ENCODE assay signal across 8 cellular contexts in genomic region chr9:14271078-14271673, GRCh38. TPM values are rescaled to one million over a fixed set of nuclear protein-coding genes. Genes with fewer than 3 reads are reported as not detected.
DNase-seq lines count a peak whose midpoint lies in the region; ATAC-seq and TF ChIP-seq lines count a peak whose summit lies in the region.

No MANE protein-coding gene starts in this region.

- TF ChIP-seq POLR2A in sigmoid colon (IDR thresholded peaks at IDR 0.05) (no peak), spleen (IDR thresholded peaks at IDR 0.05) (no peak)

- in situ Hi-C loops in SK-MEL-5 (cut with HindIII; ENCODE audit: low pct_unique_long_range_greater_than_20kb, low sequenced_read_pairs) = no loop called here

- no peaks in the 10 kb centered on the region for H3K9me3 Mint-ChIP-seq in activated CD8-positive, alpha-beta T cell treated with anti-CD3 and anti-CD28 coated beads for 36 hours
- peaks cover 0 to 4% (median 0%) of the 10 kb centered on the region in 5 donors for H3K9me3 Mint-ChIP-seq in CD8-positive, alpha-beta memory T cell
- H3K9me3 Mint-ChIP-seq in stimulated activated naive B cell treated with anti-CD40 and anti-IgM and Interleukin-4, amounts not matched to agents 10 μg/mL and 1 μg/mL and 100 μg/mL, for 72 hours = peaks cover 5 to 10% of the 10 kb centered on the region in 2 donors

- peaks cover 12% of the 10 kb centered on the region for H3K27me3 Mint-ChIP-seq in activated CD8-positive, alpha-beta T cell treated with anti-CD3 and anti-CD28 coated beads for 36 hours
- H3K27me3 Mint-ChIP-seq in CD8-positive, alpha-beta memory T cell = peaks cover 11 to 27% of the 10 kb centered on the region in 2 donors
- peaks cover 4 to 27% of the 10 kb centered on the region in 2 donors for H3K27me3 Mint-ChIP-seq in stimulated activated naive B cell treated with anti-CD40 and anti-IgM and Interleukin-4, amounts not matched to agents 10 μg/mL and 1 μg/mL and 100 μg/mL, for 72 hours

- H3K4me1 Mint-ChIP-seq in activated CD8-positive, alpha-beta T cell treated with anti-CD3 and anti-CD28 coated beads for 36 hours (ENCODE audit: low read depth) = no peaks in the 10 kb centered on the region
- peaks cover 3 to 11% (median 5%) of the 10 kb centered on the region in 3 donors for H3K4me1 Mint-ChIP-seq in CD8-positive, alpha-beta memory T cell
- no peaks in the 10 kb centered on the region for H3K4me1 Mint-ChIP-seq in stimulated activated naive B cell treated with anti-CD40 and anti-IgM and Interleukin-4, amounts not matched to agents 10 μg/mL and 1 μg/mL and 100 μg/mL, for 72 hours

- H3K4me1 ChIP-seq in heart right ventricle = peaks cover 22 to 77% (median 69%) of the 10 kb centered on the region in 9 donors
- peaks cover 0 to 70% (median 60%) of the 10 kb centered on the region in 4 donors for H3K4me1 ChIP-seq in sigmoid colon
- H3K4me1 ChIP-seq in spleen = peaks cover 0 to 27% (median 6%) of the 10 kb centered on the region in 6 donors
- H3K4me1 ChIP-seq in CD8-positive, alpha-beta memory T cell (ENCODE audit: insufficient read depth, low read length) = no peaks in the 10 kb centered on the region

- TF ChIP-seq CTCF in LNCaP clone FGC (IDR thresholded peaks at IDR 0.05; ENCODE audit: control insufficient read depth, extremely low read depth, insufficient read depth) (no peak), heart right ventricle (IDR thresholded peaks at IDR 0.05) (no peak), sigmoid colon (IDR thresholded peaks at IDR 0.05) (no peak), spleen (IDR thresholded peaks at IDR 0.05 in 8 of 11, conservative IDR thresholded peaks at IDR 0.05 in 3 of 11) (no peak)
- TF ChIP-seq CTCF in activated CD8-positive, alpha-beta T cell treated with anti-CD3 and anti-CD28 coated beads for 36 hours (IDR thresholded peaks at IDR 0.05) = no peak

- peak; percentile 62 to 84 (median 70) for ATAC-seq in heart right ventricle
- no peak for ATAC-seq in activated CD8-positive, alpha-beta T cell treated with anti-CD3 and anti-CD28 coated beads for 36 hours
- ATAC-seq in stimulated activated naive B cell treated with anti-CD40 and anti-IgM and Interleukin-4, amounts not matched to agents 10 μg/mL and 1 μg/mL and 100 μg/mL, for 72 hours (replicated peaks) = no peak

- WGBS in heart right ventricle, 2 donors = 8 to 14% methylated on average over 7 of the region's 7 CpGs
- 43 to 49% methylated on average over 7 of the region's 7 CpGs for WGBS in sigmoid colon, 2 donors
- WGBS in spleen, 5 donors = 48 to 54% (median 49%) methylated on average over 7 of the region's 7 CpGs

- H3K4me3 Mint-ChIP-seq in activated CD8-positive, alpha-beta T cell treated with anti-CD3 and anti-CD28 coated beads for 36 hours = no peak overlapping the region
- H3K4me3 Mint-ChIP-seq in CD8-positive, alpha-beta memory T cell = no peak overlapping the region
- no peak overlapping the region for H3K4me3 Mint-ChIP-seq in stimulated activated naive B cell treated with anti-CD40 and anti-IgM and Interleukin-4, amounts not matched to agents 10 μg/mL and 1 μg/mL and 100 μg/mL, for 72 hours

- intact Hi-C loops in heart right ventricle (cut with DNase I) (loop anchor here in 4 of 10 donors (5.0 kb wide), 3 partner anchors 36 to 81 kb away; partner anchors contain the start of gene NFIB (in 2 of the 4)), sigmoid colon (cut with DNase I) (loop anchor here (5.0 kb wide), 2 partner anchors 41 to 64 kb away; partner anchors contain the start of gene NFIB), spleen (cut with DNase I; ENCODE audit: low total_unique reads) (no loop called here)
- intact Hi-C loops in activated CD8-positive, alpha-beta T cell treated with anti-CD3 and anti-CD28 coated beads for 36 hours (cut with micrococcal nuclease) = no loop called here

- POLR2A ChIA-PET in activated CD8-positive, alpha-beta T cell treated with anti-CD3 and anti-CD28 coated beads for 36 hours (lab: Charles Lee) = no interaction called here
- POLR2A ChIA-PET in CD8-positive, alpha-beta memory T cell (lab: Charles Lee) = no interaction called here

- no peaks in the 10 kb centered on the region for H3K9me3 ChIP-seq in heart right ventricle
- no peaks in the 10 kb centered on the region for H3K9me3 ChIP-seq in sigmoid colon
- H3K9me3 ChIP-seq in spleen = no peaks in the 10 kb centered on the region
- H3K9me3 ChIP-seq in CD8-positive, alpha-beta memory T cell (ENCODE audit: low read length) = no peaks in the 10 kb centered on the region

- no peaks in the 10 kb centered on the region for H3K27me3 ChIP-seq in heart right ventricle
- H3K27me3 ChIP-seq in sigmoid colon = no peaks in the 10 kb centered on the region
- H3K27me3 ChIP-seq in spleen (replicated peaks in 1 of 7) = peaks cover 0 to 9% (median 0%) of the 10 kb centered on the region in 7 donors
- H3K27me3 ChIP-seq in CD8-positive, alpha-beta memory T cell (ENCODE audit: insufficient read depth, low read length, poor library complexity, severe bottlenecking) = peaks cover 3% of the 10 kb centered on the region

- H3K36me3 ChIP-seq in heart right ventricle (peaks cover 0 to 9% (median 0%) of the 10 kb centered on the region in 9 donors), sigmoid colon (no peaks in the 10 kb centered on the region), spleen (no peaks in the 10 kb centered on the region)
- H3K36me3 ChIP-seq in CD8-positive, alpha-beta memory T cell (ENCODE audit: insufficient read depth, low read length) = no peaks in the 10 kb centered on the region

- CTCF ChIA-PET in activated CD8-positive, alpha-beta T cell treated with anti-CD3 and anti-CD28 coated beads for 36 hours (lab: Charles Lee) = no interaction called here
- CTCF ChIA-PET in CD8-positive, alpha-beta memory T cell (lab: Charles Lee) = no interaction called here

- DNase-seq in LNCaP clone FGC (ENCODE audit: low read depth) = peak; percentile 34
- peak; percentile 43 for DNase-seq in SK-MEL-5 (ENCODE audit: low read depth, low spot score)
- peak; percentile 71 to 87 for DNase-seq in heart right ventricle
- DNase-seq in sigmoid colon = peak; percentile 85
- DNase-seq in activated CD8-positive, alpha-beta T cell treated with anti-CD3 and anti-CD28 coated beads for 36 hours = no peak
- DNase-seq in spleen = no peak
- no peak for DNase-seq in CD8-positive, alpha-beta memory T cell
- no peak for DNase-seq in stimulated activated naive B cell treated with anti-CD40 and anti-IgM and Interleukin-4, amounts not matched to agents 10 μg/mL and 1 μg/mL and 100 μg/mL, for 72 hours

- H3K27ac Mint-ChIP-seq in activated CD8-positive, alpha-beta T cell treated with anti-CD3 and anti-CD28 coated beads for 36 hours = no peak overlapping the region
- H3K27ac Mint-ChIP-seq in CD8-positive, alpha-beta memory T cell = no peak overlapping the region
- no peak overlapping the region for H3K27ac Mint-ChIP-seq in stimulated activated naive B cell treated with anti-CD40 and anti-IgM and Interleukin-4, amounts not matched to agents 10 μg/mL and 1 μg/mL and 100 μg/mL, for 72 hours

- TF ChIP-seq EP300 in sigmoid colon (IDR thresholded peaks at IDR 0.05) = no peak

- no peaks in the 10 kb centered on the region for H3K36me3 Mint-ChIP-seq in activated CD8-positive, alpha-beta T cell treated with anti-CD3 and anti-CD28 coated beads for 36 hours (ENCODE audit: low read depth)
- no peaks in the 10 kb centered on the region for H3K36me3 Mint-ChIP-seq in CD8-positive, alpha-beta memory T cell
- H3K36me3 Mint-ChIP-seq in stimulated activated naive B cell treated with anti-CD40 and anti-IgM and Interleukin-4, amounts not matched to agents 10 μg/mL and 1 μg/mL and 100 μg/mL, for 72 hours = no peaks in the 10 kb centered on the region

- no peak overlapping the region for H3K4me3 ChIP-seq in LNCaP clone FGC (ENCODE audit: low read depth, low read length)
- peak overlapping the region in 3 of 10 donors; percentile 4 to 9 (median 8) for H3K4me3 ChIP-seq in heart right ventricle
- peak overlapping the region in 2 of 4 donors; percentile 1 to 14 for H3K4me3 ChIP-seq in sigmoid colon
- no peak overlapping the region for H3K4me3 ChIP-seq in spleen
- H3K4me3 ChIP-seq in CD8-positive, alpha-beta memory T cell (ENCODE audit: low read length) = no peak overlapping the region

- peak overlapping the region in 8 of 10 donors; percentile 0 to 84 (median 34) for H3K27ac ChIP-seq in heart right ventricle
- H3K27ac ChIP-seq in sigmoid colon = peak overlapping the region; percentile 20 to 81 (median 67)
- H3K27ac ChIP-seq in spleen = no peak overlapping the region
- no peak overlapping the region for H3K27ac ChIP-seq in CD8-positive, alpha-beta memory T cell (ENCODE audit: low read depth, low read length)

RNA-seq across cellular contexts. Expression of gene NFIB, which starts 42.8 kb away (rescaled TPM):
- 11.7 and 15.4 TPM in 2 replicates for total RNA-seq in SK-MEL-5 (2014; rRNA removed; shearing (Covaris generic))
- polyA plus RNA-seq in SK-MEL-5 (2015; cell fraction: cytosol; rRNA removed) = 7.4 and 15.1 TPM in 2 replicates
- 12.2 and 12.3 TPM in 2 replicates for polyA plus RNA-seq in SK-MEL-5 (2015; cell fraction: nucleus; rRNA removed)
- total RNA-seq in heart right ventricle (100 to 1,000 TPM in 9 of 10 donors, 10 to 100 TPM in 1; 96.8 to 145 (median 126) TPM), sigmoid colon (100 to 1,000 TPM in 1 of 4 donors, 10 to 100 TPM in 3; 45.3 to 129 (median 59.9) TPM), spleen (10 to 100 TPM; 45.1 to 96.8 (median 56.3) TPM)
- polyA plus RNA-seq in heart right ventricle (10 to 100 TPM; 16.7 to 37.2 TPM), sigmoid colon (10 to 100 TPM in 1 of 3 donors, 1 to 10 TPM in 2; 3.7 to 12.5 (median 4.8) TPM), spleen (1 to 10 TPM; 3.6 to 5.6 (median 3.6) TPM)
- total RNA-seq in activated CD8-positive, alpha-beta T cell treated with anti-CD3 and anti-CD28 coated beads for 36 hours = not detected
- not detected for total RNA-seq in CD8-positive, alpha-beta memory T cell
- polyA plus RNA-seq in CD8-positive, alpha-beta memory T cell = not detected

Comparison
In these comparisons a context has a peak if more than half of its experiments do, and no peak if none do; other contexts are left out.
1. DNase-seq: peak in LNCaP clone FGC (single experiment), SK-MEL-5 (single experiment), heart right ventricle (2 of 2) and sigmoid colon (single experiment); none in activated CD8-positive, alpha-beta T cell treated with anti-CD3 and anti-CD28 coated beads for 36 hours (single experiment), spleen (single experiment), CD8-positive, alpha-beta memory T cell (0 of 5) and stimulated activated naive B cell treated with anti-CD40 and anti-IgM and Interleukin-4, amounts not matched to agents 10 μg/mL and 1 μg/mL and 100 μg/mL, for 72 hours (single experiment).
2. ATAC-seq: peak in heart right ventricle (8 of 8); none in activated CD8-positive, alpha-beta T cell treated with anti-CD3 and anti-CD28 coated beads for 36 hours (single experiment) and stimulated activated naive B cell treated with anti-CD40 and anti-IgM and Interleukin-4, amounts not matched to agents 10 μg/mL and 1 μg/mL and 100 μg/mL, for 72 hours (0 of 2).
3. H3K27ac ChIP-seq: peak in heart right ventricle (8 of 10) and sigmoid colon (4 of 4); none in spleen (0 of 8) and CD8-positive, alpha-beta memory T cell (single experiment).
4. RNA of gene NFIB, which starts 42.8 kb away (total RNA-seq): 96.8 to 145 TPM in heart right ventricle, 45.3 to 129 TPM in sigmoid colon, 45.1 to 96.8 TPM in spleen and 11.7 to 15.4 TPM in SK-MEL-5; not detected in CD8-positive, alpha-beta memory T cell and not detected in activated CD8-positive, alpha-beta T cell treated with anti-CD3 and anti-CD28 coated beads for 36 hours; every median in the first group is over 10 times any median in the second.